Comparison of ENCODE assay signal across 1 cellular context in genomic region chr3:46661776-46662766, GRCh38.
TF ChIP-seq lines count a peak whose summit lies in the region.

No MANE protein-coding gene starts in this region.

TF ChIP-seq in H1, 55 proteins besides CTCF, POLR2A, EP300 and RAD21:
- TF ChIP-seq TCF12 (IDR thresholded peaks at IDR 0.05; ENCODE audit: low read depth, low read length) (no peak), MAFK (IDR thresholded peaks at IDR 0.05; ENCODE audit: low read depth, low read length) (no peak), BACH1 (IDR thresholded peaks at IDR 0.05; ENCODE audit: low read length) (no peak), KDM5A (IDR thresholded peaks at IDR 0.05; ENCODE audit: low read length) (no peak), CREB1 (IDR thresholded peaks at IDR 0.05) (no peak), ZNF274 (IDR thresholded peaks at IDR 0.05; ENCODE audit: borderline replicate concordance, extremely low read depth, low read length) (no peak), ATF3 (IDR thresholded peaks at IDR 0.05; ENCODE audit: insufficient read depth, low read depth, low read length) (no peak), PHF8 (conservative IDR thresholded peaks at IDR 0.05; ENCODE audit: low read depth, low read length) (no peak), SP1 (IDR thresholded peaks at IDR 0.05; ENCODE audit: low read depth, low read length) (no peak), KDM1A (IDR thresholded peaks at IDR 0.05; ENCODE audit: borderline replicate concordance, low read length) (0 out of 2 replicates have a peak, but pooled peaks have one; percentile 32), POU5F1 (IDR thresholded peaks at IDR 0.05; ENCODE audit: low read depth, low read length) (no peak), E2F6 (IDR thresholded peaks at IDR 0.05) (0 out of 2 replicates have a peak, but pooled peaks have one; percentile 35), GABPA (IDR thresholded peaks at IDR 0.05; ENCODE audit: borderline replicate concordance, insufficient read depth, low read length) (no peak), ATF2 (IDR thresholded peaks at IDR 0.05; ENCODE audit: low read length) (no peak), RBBP5 (IDR thresholded peaks at IDR 0.05; ENCODE audit: borderline replicate concordance, low read depth, low read length) (no peak)
